Comparison of ENCODE assay signal across 1 cellular context in genomic region chr2:71889991-71890684, GRCh38.
TF ChIP-seq lines count a peak whose summit lies in the region.

No MANE protein-coding gene starts in this region.

TF ChIP-seq in IMR-90, 13 proteins besides CTCF, POLR2A, EP300 and RAD21:
- no peak for TF ChIP-seq BHLHE40 (IDR thresholded peaks at IDR 0.05; ENCODE audit: low read depth, low read length)
- no peak for TF ChIP-seq MXI1 (IDR thresholded peaks at IDR 0.05; ENCODE audit: borderline replicate concordance, low read depth, low read length)
- peak; percentile 41 for TF ChIP-seq CEBPB (IDR thresholded peaks at IDR 0.05; ENCODE audit: low read depth, low read length)
- no peak for TF ChIP-seq RFX5 (IDR thresholded peaks at IDR 0.05; ENCODE audit: low read depth, low read length)
- no peak for TF ChIP-seq FOS (IDR thresholded peaks at IDR 0.05; ENCODE audit: low read depth, low read length)
- no peak for TF ChIP-seq CHD1 (IDR thresholded peaks at IDR 0.05; ENCODE audit: low read depth, low read length)
- TF ChIP-seq RCOR1 (IDR thresholded peaks at IDR 0.05; ENCODE audit: insufficient replicate concordance, low read length): no peak
- TF ChIP-seq, protein P1, sequence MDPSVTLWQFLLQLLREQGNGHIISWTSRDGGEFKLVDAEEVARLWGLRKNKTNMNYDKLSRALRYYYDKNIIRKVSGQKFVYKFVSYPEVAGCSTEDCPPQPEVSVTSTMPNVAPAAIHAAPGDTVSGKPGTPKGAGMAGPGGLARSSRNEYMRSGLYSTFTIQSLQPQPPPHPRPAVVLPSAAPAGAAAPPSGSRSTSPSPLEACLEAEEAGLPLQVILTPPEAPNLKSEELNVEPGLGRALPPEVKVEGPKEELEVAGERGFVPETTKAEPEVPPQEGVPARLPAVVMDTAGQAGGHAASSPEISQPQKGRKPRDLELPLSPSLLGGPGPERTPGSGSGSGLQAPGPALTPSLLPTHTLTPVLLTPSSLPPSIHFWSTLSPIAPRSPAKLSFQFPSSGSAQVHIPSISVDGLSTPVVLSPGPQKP (IDR thresholded peaks at IDR 0.05; ENCODE audit: borderline replicate concordance, low read depth, low read length): no peak
- no peak for TF ChIP-seq NFE2L2 (IDR thresholded peaks at IDR 0.05; ENCODE audit: low read depth, low read length)
TF ChIP-seq in IMR-90: peak in this region for 1.
